In the genomic region with DNA sequence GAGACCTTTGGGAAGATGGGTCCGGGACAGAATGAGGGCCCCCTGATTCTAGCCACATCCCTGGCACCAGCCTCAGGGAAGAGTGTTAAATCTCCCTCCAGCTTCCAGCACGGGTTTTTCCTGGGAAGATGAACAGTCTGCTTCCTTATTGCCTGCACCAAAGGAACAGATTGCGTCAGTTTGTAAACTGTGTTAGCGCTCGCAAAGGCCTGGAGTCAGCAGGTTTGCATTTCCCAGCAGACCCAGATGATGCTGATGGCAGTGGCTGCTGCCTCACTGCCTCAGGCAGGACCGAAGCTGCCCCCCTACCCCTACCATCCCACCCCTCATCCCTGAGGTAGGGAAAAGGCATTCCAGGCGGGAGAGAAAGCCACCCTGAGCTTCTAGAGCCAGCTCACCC, we compare ENCODE assay signal across 1 cellular context.
TF ChIP-seq lines count a peak whose summit lies in the region.

No MANE protein-coding gene starts in this region.

TF ChIP-seq in HepG2, 621 proteins besides CTCF, POLR2A, EP300 and RAD21 (continued from another document):
- TF ChIP-seq, protein P1, sequence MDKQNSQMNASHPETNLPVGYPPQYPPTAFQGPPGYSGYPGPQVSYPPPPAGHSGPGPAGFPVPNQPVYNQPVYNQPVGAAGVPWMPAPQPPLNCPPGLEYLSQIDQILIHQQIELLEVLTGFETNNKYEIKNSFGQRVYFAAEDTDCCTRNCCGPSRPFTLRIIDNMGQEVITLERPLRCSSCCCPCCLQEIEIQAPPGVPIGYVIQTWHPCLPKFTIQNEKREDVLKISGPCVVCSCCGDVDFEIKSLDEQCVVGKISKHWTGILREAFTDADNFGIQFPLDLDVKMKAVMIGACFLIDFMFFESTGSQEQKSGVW (CRISPR knock-in tag; IDR thresholded peaks at IDR 0.05; ENCODE audit: borderline replicate concordance) = no peak
- TF ChIP-seq ZNF484 (CRISPR knock-in tag; IDR thresholded peaks at IDR 0.05; ENCODE audit: borderline replicate concordance, low read depth) = no peak
- TF ChIP-seq ADNP (CRISPR knock-in tag; IDR thresholded peaks at IDR 0.05) = no peak
- TF ChIP-seq ZNF550 (CRISPR knock-in tag; IDR thresholded peaks at IDR 0.05; ENCODE audit: borderline replicate concordance) = no peak
- TF ChIP-seq, protein P2, sequence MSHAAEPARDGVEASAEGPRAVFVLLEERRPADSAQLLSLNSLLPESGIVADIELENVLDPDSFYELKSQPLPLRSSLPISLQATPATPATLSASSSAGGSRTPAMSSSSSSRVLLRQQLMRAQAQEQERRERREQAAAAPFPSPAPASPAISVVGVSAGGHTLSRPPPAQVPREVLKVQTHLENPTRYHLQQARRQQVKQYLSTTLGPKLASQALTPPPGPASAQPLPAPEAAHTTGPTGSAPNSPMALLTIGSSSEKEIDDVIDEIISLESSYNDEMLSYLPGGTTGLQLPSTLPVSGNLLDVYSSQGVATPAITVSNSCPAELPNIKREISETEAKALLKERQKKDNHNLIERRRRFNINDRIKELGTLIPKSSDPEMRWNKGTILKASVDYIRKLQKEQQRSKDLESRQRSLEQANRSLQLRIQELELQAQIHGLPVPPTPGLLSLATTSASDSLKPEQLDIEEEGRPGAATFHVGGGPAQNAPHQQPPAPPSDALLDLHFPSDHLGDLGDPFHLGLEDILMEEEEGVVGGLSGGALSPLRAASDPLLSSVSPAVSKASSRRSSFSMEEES (CRISPR knock-in tag; IDR thresholded peaks at IDR 0.05) = no peak
- no peak for TF ChIP-seq MED13 (CRISPR knock-in tag; IDR thresholded peaks at IDR 0.05)
- no peak for TF ChIP-seq SMAD1 (CRISPR knock-in tag; IDR thresholded peaks at IDR 0.05; ENCODE audit: borderline replicate concordance, low read depth)
